Comparison of ENCODE assay signal across 25 cellular contexts in the genomic region with DNA sequence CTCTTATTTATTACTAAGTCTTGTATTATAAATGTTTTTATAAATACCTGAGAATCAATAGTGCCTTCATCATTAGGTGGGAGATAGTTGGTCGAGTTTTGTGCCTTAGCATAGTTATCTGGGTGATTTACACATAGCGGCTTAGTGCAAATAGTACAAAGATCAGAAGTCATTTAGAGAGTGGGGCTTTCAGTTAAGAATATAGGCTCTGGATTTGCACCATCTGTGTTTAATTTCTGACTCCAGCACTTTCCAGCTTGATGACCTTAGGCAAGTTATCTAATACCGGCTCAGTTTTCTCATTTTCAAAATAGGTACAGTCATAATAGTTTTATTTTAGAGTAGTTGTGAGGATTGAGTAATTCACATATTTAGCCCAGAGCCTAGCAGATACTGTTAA. TPM values are rescaled to one million over a fixed set of nuclear protein-coding genes. Genes with fewer than 3 reads are reported as not detected.
DNase-seq lines count a peak whose midpoint lies in the region; ATAC-seq and TF ChIP-seq lines count a peak whose summit lies in the region.
"Had no signal": no experiment of that assay in that cellular context is flagged by ENCODE, and none has a peak within 500 bp of the region (broad histone marks: within the 10 kb centered on the region; RNA-seq: fewer than 3 reads in every experiment).

No MANE protein-coding gene starts in this region.

- peaks cover 7% of the 10 kb centered on the region for H3K36me3 Mint-ChIP-seq in central memory CD8-positive, alpha-beta T cell (ENCODE audit: insufficient read depth)

- H3K4me3 Mint-ChIP-seq in central memory CD8-positive, alpha-beta T cell = no peak overlapping the region
- H3K4me3 Mint-ChIP-seq: B cell; CD8-positive, alpha-beta memory T cell; GM23338 had no signal

- no peaks in the 10 kb centered on the region for H3K9me3 ChIP-seq in right lobe of liver

- no peaks in the 10 kb centered on the region for H3K36me3 ChIP-seq in right lobe of liver

- ATAC-seq in central memory CD8-positive, alpha-beta T cell (replicated peaks; ENCODE audit: extremely low read depth, poor library complexity, severe bottlenecking) = no peak
- ATAC-seq in right lobe of liver = peak; percentile 59 to 74 (median 70)
- no peak for ATAC-seq in HG03378 (IDR thresholded peaks at IDR 0.05; ENCODE audit: unreplicated experiment)
- ATAC-seq: GM12878, GM23338, HCT116 had no signal

- DNase-seq in NCI-H82 (lab: John Stamatoyannopoulos, UW) (peak; percentile 7), NCI-H82 treated with DMSO at 0.1 percent for 48 hours (lab: John Stamatoyannopoulos, UW; ENCODE audit: unreplicated experiment) (no peak), D341Med (ENCODE audit: low spot score) (peak; percentile 18), right lobe of liver (no peak), RKO (ENCODE audit: low spot score) (no peak)
- no peak for DNase-seq in central memory CD8-positive, alpha-beta T cell (ENCODE audit: low spot score in 2 of 2)
- DNase-seq in activated effector memory CD4-positive, alpha-beta T cell treated with Interleukin-2 at 50 U/mL for 16 hours = no peak
- DNase-seq: CD8-positive, alpha-beta memory T cell; DND-41; GDM1; NCI-H1048; NCI-H1436 treated with DMSO at 0.1 percent for 48 hours; NCI-H2029 treated with DMSO at 0.1 percent for 48 hours; NCI-H2171 treated with DMSO at 0.1 percent for 48 hours; NCI-H510A; NCI-H774; PC-9 had no signal

- H3K9me3 Mint-ChIP-seq in central memory CD8-positive, alpha-beta T cell = no peaks in the 10 kb centered on the region

- no peak overlapping the region for H3K27ac ChIP-seq in right lobe of liver
- H3K27ac ChIP-seq: 22Rv1, KMS-11, PC-9 had no signal

- no peak overlapping the region for H3K4me3 ChIP-seq in right lobe of liver
- H3K4me3 ChIP-seq: GM12878, GM23338, PC-9 had no signal

- no peak for TF ChIP-seq CTCF in right lobe of liver (IDR thresholded peaks at IDR 0.05)

- H3K27me3 ChIP-seq in right lobe of liver = no peaks in the 10 kb centered on the region

- WGBS in right lobe of liver (ENCODE audit: insufficient coverage, low coverage, low lambda C conversion rate, missing lambda C conversion rate) = 25% methylated on average over 3 of the region's 3 CpGs

- H3K4me1 ChIP-seq in right lobe of liver = peaks cover 0 to 34% (median 4%) of the 10 kb centered on the region in 4 donors

- peaks cover 45% of the 10 kb centered on the region for H3K4me1 Mint-ChIP-seq in central memory CD8-positive, alpha-beta T cell

- peak overlapping the region; percentile 36 for H3K27ac Mint-ChIP-seq in central memory CD8-positive, alpha-beta T cell (ENCODE audit: low read depth)
- H3K27ac Mint-ChIP-seq: B cell, GM23338 had no signal

- no peaks in the 10 kb centered on the region for H3K27me3 Mint-ChIP-seq in central memory CD8-positive, alpha-beta T cell
- H3K27me3 Mint-ChIP-seq: B cell; CD8-positive, alpha-beta memory T cell had no signal

- no peak for TF ChIP-seq POLR2A in right lobe of liver (IDR thresholded peaks at IDR 0.05)

- intact Hi-C loops in right lobe of liver (cut with DNase I) = no loop called here

RNA-seq across cellular contexts. Expression of a gene that starts 26.4 kb away (rescaled TPM):
- 10 to 100 TPM; 14.9 to 47.1 (median 28.8) TPM for total RNA-seq in right lobe of liver
- total RNA-seq: M059J, PC-9 had no signal

Comparison
In these comparisons a context has a peak if more than half of its experiments do, and no peak if none do; other contexts are left out.
1. DNase-seq: peak in NCI-H82 (single experiment) and D341Med (single experiment); none in NCI-H82 treated with DMSO at 0.1 percent for 48 hours (single experiment), central memory CD8-positive, alpha-beta T cell (0 of 2), right lobe of liver (0 of 3), activated effector memory CD4-positive, alpha-beta T cell treated with Interleukin-2 at 50 U/mL for 16 hours (single experiment) and RKO (single experiment).
2. ATAC-seq: peak in right lobe of liver (4 of 4); none in central memory CD8-positive, alpha-beta T cell (single experiment) and HG03378 (single experiment).